1 cellular context compared by ENCODE assay signal in the genomic region with DNA sequence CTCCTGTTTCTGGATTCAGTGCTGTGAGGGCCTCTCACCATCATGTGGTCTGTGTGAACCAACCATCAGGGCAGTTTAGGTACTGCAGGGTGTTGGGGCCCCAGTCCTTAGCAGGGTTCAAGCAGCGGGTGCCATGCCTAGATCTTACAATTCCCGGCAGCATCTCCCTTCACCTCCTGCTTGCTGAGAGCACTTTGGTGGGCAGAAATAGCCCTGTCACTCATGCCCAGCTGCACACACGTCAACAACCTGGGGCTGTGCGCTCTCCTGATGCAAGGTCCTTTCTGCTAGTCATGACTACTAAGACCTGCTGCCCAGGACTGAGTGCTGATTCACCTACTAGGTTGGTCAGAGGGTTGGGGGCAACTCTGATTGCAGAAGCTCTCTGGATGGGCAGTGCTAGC.
TF ChIP-seq lines count a peak whose summit lies in the region.

No MANE protein-coding gene starts in this region.

TF ChIP-seq in SK-N-SH, 30 proteins besides CTCF, POLR2A, EP300 and RAD21 (continued from another document):
- no peak for TF ChIP-seq PBX3 (IDR thresholded peaks at IDR 0.05)
- TF ChIP-seq NRF1 (IDR thresholded peaks at IDR 0.05; ENCODE audit: low read depth, low read length): no peak
- TF ChIP-seq IRF3 (IDR thresholded peaks at IDR 0.05; ENCODE audit: low read depth, low read length): no peak
- TF ChIP-seq RCOR1 (IDR thresholded peaks at IDR 0.05; ENCODE audit: low read length): no peak
- TF ChIP-seq, protein P1, sequence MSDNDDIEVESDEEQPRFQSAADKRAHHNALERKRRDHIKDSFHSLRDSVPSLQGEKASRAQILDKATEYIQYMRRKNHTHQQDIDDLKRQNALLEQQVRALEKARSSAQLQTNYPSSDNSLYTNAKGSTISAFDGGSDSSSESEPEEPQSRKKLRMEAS (IDR thresholded peaks at IDR 0.05; ENCODE audit: low read depth): no peak
- no peak for TF ChIP-seq RXRA (IDR thresholded peaks at IDR 0.05; ENCODE audit: borderline replicate concordance, low read depth)
- TF ChIP-seq TAF1 (IDR thresholded peaks at IDR 0.05; ENCODE audit: borderline replicate concordance, low read depth, low read length): no peak
- TF ChIP-seq GABPA (IDR thresholded peaks at IDR 0.05; ENCODE audit: low read depth): no peak
- TF ChIP-seq MEF2A (IDR thresholded peaks at IDR 0.05; ENCODE audit: borderline replicate concordance, low read depth): no peak
- TF ChIP-seq CHD2 (IDR thresholded peaks at IDR 0.05; ENCODE audit: low read length, partially characterized antibody): no peak
